Comparison of ENCODE assay signal across 18 cellular contexts in genomic region chr6:170421921-170422320, GRCh38.
DNase-seq lines count a peak whose midpoint lies in the region; ATAC-seq and TF ChIP-seq lines count a peak whose summit lies in the region.
"Had no signal": no experiment of that assay in that cellular context is flagged by ENCODE, and none has a peak within 500 bp of the region (broad histone marks: within the 10 kb centered on the region; RNA-seq: fewer than 3 reads in every experiment).

No MANE protein-coding gene starts in this region.

- no peak overlapping the region for H3K27ac ChIP-seq in endodermal cell (ENCODE audit: low read depth, low read length)
- H3K27ac ChIP-seq: BLaER1 had no signal

- no peak overlapping the region for H3K9ac ChIP-seq in endodermal cell (ENCODE audit: extremely low read depth, low read length, poor library complexity, severe bottlenecking)
- H3K9ac ChIP-seq: BLaER1 had no signal

- H3K4me3 Mint-ChIP-seq in endodermal cell = no peak overlapping the region
- no peak overlapping the region for H3K4me3 Mint-ChIP-seq in type B pancreatic cell
- H3K4me3 Mint-ChIP-seq: CD14-positive monocyte; CD4-positive, alpha-beta memory T cell; H9; IgD-negative memory B cell had no signal

- H3K27me3 Mint-ChIP-seq in endodermal cell (ENCODE audit: insufficient read depth) (peaks cover 19% of the 10 kb centered on the region), type B pancreatic cell (peaks cover 8% of the 10 kb centered on the region)

- H3K36me3 ChIP-seq in endodermal cell (ENCODE audit: control insufficient read depth, insufficient read depth, low read length) (no peaks in the 10 kb centered on the region), mucosa of descending colon (ENCODE audit: low read depth) (no peaks in the 10 kb centered on the region)
- H3K36me3 ChIP-seq: BLaER1 had no signal

- H3K9me3 Mint-ChIP-seq in endodermal cell (no peaks in the 10 kb centered on the region), type B pancreatic cell (no peaks in the 10 kb centered on the region)
- H3K9me3 Mint-ChIP-seq: H9, IgD-negative memory B cell had no signal

- H3K27me3 ChIP-seq in endodermal cell (ENCODE audit: control insufficient read depth, insufficient read depth, low read length, poor library complexity, severe bottlenecking) = no peaks in the 10 kb centered on the region
- H3K27me3 ChIP-seq: BLaER1 had no signal

- H3K4me3 ChIP-seq in endodermal cell (ENCODE audit: low read length) = no peak overlapping the region
- no peak overlapping the region for H3K4me3 ChIP-seq in mucosa of descending colon
- H3K4me3 ChIP-seq: BLaER1 had no signal

- WGBS in endodermal cell (ENCODE audit: insufficient coverage in 1 of 2, insufficient read length in 1 of 2), 2 experiments = 80 to 83% methylated on average over 7 to 10 of the region's 10 CpGs

- H3K4me1 Mint-ChIP-seq in endodermal cell = peaks cover 2% of the 10 kb centered on the region
- peaks cover 5% of the 10 kb centered on the region for H3K4me1 Mint-ChIP-seq in type B pancreatic cell (ENCODE audit: unreplicated experiment)
- H3K4me1 Mint-ChIP-seq: CD14-positive monocyte; CD4-positive, alpha-beta memory T cell; IgD-negative memory B cell had no signal

- TF ChIP-seq CTCF in endodermal cell (conservative IDR thresholded peaks at IDR 0.05) = no peak
- TF ChIP-seq CTCF in mucosa of descending colon (IDR thresholded peaks at IDR 0.05) = no peak
- TF ChIP-seq CTCF in type B pancreatic cell (conservative IDR thresholded peaks at IDR 0.05) = no peak

- ATAC-seq in HG03432 (IDR thresholded peaks at IDR 0.05; ENCODE audit: unreplicated experiment) = peak; percentile 28
- peak; percentile 60 for ATAC-seq in mucosa of descending colon
- ATAC-seq in HG03565 (IDR thresholded peaks at IDR 0.05; ENCODE audit: unreplicated experiment) = no peak
- ATAC-seq in HG03521 (IDR thresholded peaks at IDR 0.05; ENCODE audit: unreplicated experiment) = no peak

- H3K9me3 ChIP-seq in endodermal cell (ENCODE audit: control insufficient read depth, low read length) (no peaks in the 10 kb centered on the region), mucosa of descending colon (no peaks in the 10 kb centered on the region)
- H3K9me3 ChIP-seq: BLaER1 had no signal

- no peaks in the 10 kb centered on the region for H3K36me3 Mint-ChIP-seq in endodermal cell (ENCODE audit: low read depth)
- no peaks in the 10 kb centered on the region for H3K36me3 Mint-ChIP-seq in type B pancreatic cell
- H3K36me3 Mint-ChIP-seq: CD14-positive monocyte; CD4-positive, alpha-beta memory T cell; IgD-negative memory B cell had no signal

- H3K27ac Mint-ChIP-seq in endodermal cell (peak overlapping the region; percentile 39), type B pancreatic cell (no peak overlapping the region)
- H3K27ac Mint-ChIP-seq: CD14-positive monocyte, H9, IgD-negative memory B cell had no signal

- intact Hi-C loops in mucosa of descending colon (cut with DNase I, micrococcal nuclease) = no loop called here

- no peaks in the 10 kb centered on the region for H3K4me1 ChIP-seq in endodermal cell (ENCODE audit: control insufficient read depth, insufficient read depth, low read length)
- H3K4me1 ChIP-seq in mucosa of descending colon (ENCODE audit: low read depth) = no peaks in the 10 kb centered on the region

- DNase-seq in endodermal cell = peak; percentile 24
- DNase-seq in mucosa of descending colon = no peak
- DNase-seq in type B pancreatic cell (ENCODE audit: extremely low spot score, unreplicated experiment) = peak; percentile 50
- DNase-seq in hepatic stellate cell (ENCODE audit: low spot score) = no peak
- DNase-seq in NOMO-1 treated with dmso at 0.1 percent for 144 hours (lab: John Stamatoyannopoulos, UW; ENCODE audit: unreplicated experiment) = no peak
- DNase-seq: 8988T; CD4-positive, alpha-beta memory T cell; DMS153; DMS79; GDM1; GOT3; H9 had no signal

Comparison
In these comparisons a context has a peak if more than half of its experiments do, and no peak if none do; other contexts are left out.
1. ATAC-seq: peak in HG03432 (single experiment) and mucosa of descending colon (single experiment); none in HG03565 (single experiment) and HG03521 (single experiment).
2. DNase-seq: peak in endodermal cell (single experiment) and type B pancreatic cell (single experiment); none in mucosa of descending colon (0 of 3), hepatic stellate cell (single experiment) and NOMO-1 treated with dmso at 0.1 percent for 144 hours (single experiment).